In the genomic region with DNA sequence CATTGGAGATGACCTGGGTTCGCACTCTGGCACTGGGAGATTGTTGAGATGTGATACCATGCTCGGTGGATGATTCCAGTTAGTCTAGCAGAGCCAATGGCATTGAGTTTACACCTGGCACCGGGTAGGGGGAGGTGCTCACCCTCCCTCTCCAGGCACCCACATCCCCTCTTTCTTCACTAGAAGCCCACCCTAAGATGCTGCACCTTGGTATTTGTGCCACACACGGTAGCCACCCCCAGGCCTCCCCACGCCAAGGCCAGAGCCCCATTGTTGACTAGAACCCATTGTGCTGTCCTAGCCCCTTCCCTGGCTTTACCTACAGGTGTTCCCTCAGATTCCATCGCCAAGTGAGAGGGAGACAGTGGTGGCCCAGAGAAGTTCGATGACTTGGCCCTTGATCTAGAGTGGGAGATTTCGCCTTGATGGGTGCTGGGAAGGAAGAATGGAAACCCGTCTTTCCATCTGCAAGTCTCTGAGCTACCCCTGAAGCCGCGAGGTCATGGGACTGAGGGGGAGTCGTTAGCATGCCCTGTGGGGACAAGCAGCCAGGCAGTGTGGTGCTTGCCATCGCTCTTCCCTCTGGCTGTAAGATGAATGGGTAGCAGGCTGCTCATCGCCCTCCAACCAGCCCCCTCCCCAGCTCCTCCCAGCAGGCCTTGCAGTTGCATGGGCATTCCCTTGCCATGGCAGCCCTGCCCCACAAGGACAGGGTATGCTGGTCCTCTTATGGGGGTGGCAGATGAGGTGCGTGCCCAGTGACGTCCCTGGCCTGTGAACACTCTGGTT, we compare ENCODE assay signal across 16 cellular contexts. TPM values are rescaled to one million over a fixed set of nuclear protein-coding genes. Genes with fewer than 3 reads are reported as not detected.
DNase-seq lines count a peak whose midpoint lies in the region; ATAC-seq and TF ChIP-seq lines count a peak whose summit lies in the region.
"Had no signal": no experiment of that assay in that cellular context is flagged by ENCODE, and none has a peak within 500 bp of the region (broad histone marks: within the 10 kb centered on the region; RNA-seq: fewer than 3 reads in every experiment).

No MANE protein-coding gene starts in this region.

- TF ChIP-seq CTCF in vagina (IDR thresholded peaks at IDR 0.05) = no peak

- no peaks in the 10 kb centered on the region for H3K9me3 Mint-ChIP-seq in stimulated activated naive CD8-positive, alpha-beta T cell treated with anti-CD3 and anti-CD28 coated beads, Interleukin-15, Interleukin-2, amounts not matched to agents 100 ng/mL and 50 ng/mL, for 24 hours
- H3K9me3 Mint-ChIP-seq in activated T-helper 2 cell treated with anti-CD3 and anti-CD28 coated beads, Interferon-gamma antibody, Interleukin-2, Interleukin-4, amounts not matched to agents 10 μg/mL and 5 μg/mL and 100 μg/mL, durations not matched to agents 14 hours and 24 hours and 36 hours = no peaks in the 10 kb centered on the region
- no peaks in the 10 kb centered on the region for H3K9me3 Mint-ChIP-seq in immature natural killer cell

- H3K27me3 ChIP-seq in vagina = no peaks in the 10 kb centered on the region
- H3K27me3 ChIP-seq: SJCRH30, uterus had no signal

- H3K4me1 Mint-ChIP-seq in stimulated activated naive CD8-positive, alpha-beta T cell treated with anti-CD3 and anti-CD28 coated beads, Interleukin-15, Interleukin-2, amounts not matched to agents 100 ng/mL and 50 ng/mL, for 24 hours (ENCODE audit: low read depth) = peaks cover 96% of the 10 kb centered on the region
- peaks cover 61% of the 10 kb centered on the region for H3K4me1 Mint-ChIP-seq in activated T-helper 2 cell treated with anti-CD3 and anti-CD28 coated beads, Interferon-gamma antibody, Interleukin-2, Interleukin-4, amounts not matched to agents 10 μg/mL and 5 μg/mL and 100 μg/mL, durations not matched to agents 14 hours and 24 hours and 36 hours (ENCODE audit: low read depth)
- peaks cover 55 to 77% of the 10 kb centered on the region in 2 donors for H3K4me1 Mint-ChIP-seq in immature natural killer cell

- intact Hi-C loops in activated T-helper 2 cell treated with anti-CD3 and anti-CD28 coated beads, Interferon-gamma antibody, Interleukin-2, Interleukin-4, amounts not matched to agents 10 μg/mL and 5 μg/mL and 100 μg/mL, durations not matched to agents 14 hours and 24 hours and 36 hours (cut with micrococcal nuclease) = no loop called here
- intact Hi-C loops in vagina (cut with DNase I) = loop anchor here (5.0 kb wide), 1 partner anchor 290 kb away; no protein-coding TSS in a partner anchor

- ATAC-seq in stimulated activated naive CD8-positive, alpha-beta T cell treated with anti-CD3 and anti-CD28 coated beads, Interleukin-15, Interleukin-2, amounts not matched to agents 100 U/mL and 50 U/mL, for 24 hours = no peak
- ATAC-seq in GM21360 (IDR thresholded peaks at IDR 0.05; ENCODE audit: unreplicated experiment) = no peak

- H3K9me3 ChIP-seq in vagina = no peaks in the 10 kb centered on the region
- H3K9me3 ChIP-seq: SJCRH30, uterus had no signal

- no peak for DNase-seq in stimulated activated naive CD8-positive, alpha-beta T cell treated with anti-CD3 and anti-CD28 coated beads, Interleukin-15, Interleukin-2, amounts not matched to agents 100 U/mL and 50 U/mL, for 24 hours
- DNase-seq in activated T-helper 2 cell treated with anti-CD3 and anti-CD28 coated beads, Interferon-gamma antibody, Interleukin-2, Interleukin-4, amounts not matched to agents 10 μg/mL and 5 μg/mL and 100 μg/mL, durations not matched to agents 14 hours and 24 hours and 36 hours (ENCODE audit: low spot score) = no peak
- DNase-seq in immature natural killer cell = no peak
- DNase-seq in vagina (ENCODE audit: extremely low spot score in 2 of 2) = peak; percentile 81 to 93
- DNase-seq in NCI-H345 treated with DMSO at 0.1 percent for 48 hours (lab: John Stamatoyannopoulos, UW; ENCODE audit: unreplicated experiment) = no peak
- no peak for DNase-seq in erythroblast (lab: John Stamatoyannopoulos, UW)
- DNase-seq: amniotic stem cell; glutamatergic neuron; KG1; NCI-H226; occipital lobe; stimulated activated CD4-positive, alpha-beta T cell treated with anti-CD3 and anti-CD28 coated beads, Interleukin-4, amount 100 ng/mL, for 1 hour; uterus had no signal

- peak overlapping the region; percentile 10 for H3K4me3 Mint-ChIP-seq in stimulated activated naive CD8-positive, alpha-beta T cell treated with anti-CD3 and anti-CD28 coated beads, Interleukin-15, Interleukin-2, amounts not matched to agents 100 ng/mL and 50 ng/mL, for 24 hours
- H3K4me3 Mint-ChIP-seq in activated T-helper 2 cell treated with anti-CD3 and anti-CD28 coated beads, Interferon-gamma antibody, Interleukin-2, Interleukin-4, amounts not matched to agents 10 μg/mL and 5 μg/mL and 100 μg/mL, durations not matched to agents 14 hours and 24 hours and 36 hours (ENCODE audit: low read depth) = no peak overlapping the region
- no peak overlapping the region for H3K4me3 Mint-ChIP-seq in immature natural killer cell

- peaks cover 99% of the 10 kb centered on the region for H3K36me3 Mint-ChIP-seq in stimulated activated naive CD8-positive, alpha-beta T cell treated with anti-CD3 and anti-CD28 coated beads, Interleukin-15, Interleukin-2, amounts not matched to agents 100 ng/mL and 50 ng/mL, for 24 hours (ENCODE audit: low read depth)
- peaks cover 97% of the 10 kb centered on the region for H3K36me3 Mint-ChIP-seq in activated T-helper 2 cell treated with anti-CD3 and anti-CD28 coated beads, Interferon-gamma antibody, Interleukin-2, Interleukin-4, amounts not matched to agents 10 μg/mL and 5 μg/mL and 100 μg/mL, durations not matched to agents 14 hours and 24 hours and 36 hours (ENCODE audit: low read depth)
- peaks cover 11 to 69% (median 11%) of the 10 kb centered on the region in 3 donors for H3K36me3 Mint-ChIP-seq in immature natural killer cell

- no peak for TF ChIP-seq POLR2A in vagina (IDR thresholded peaks at IDR 0.05)
- TF ChIP-seq POLR2A in erythroblast (IDR thresholded peaks at IDR 0.05; ENCODE audit: low read length) = no peak

- H3K27me3 Mint-ChIP-seq in stimulated activated naive CD8-positive, alpha-beta T cell treated with anti-CD3 and anti-CD28 coated beads, Interleukin-15, Interleukin-2, amounts not matched to agents 100 ng/mL and 50 ng/mL, for 24 hours = no peaks in the 10 kb centered on the region
- H3K27me3 Mint-ChIP-seq in activated T-helper 2 cell treated with anti-CD3 and anti-CD28 coated beads, Interferon-gamma antibody, Interleukin-2, Interleukin-4, amounts not matched to agents 10 μg/mL and 5 μg/mL and 100 μg/mL, durations not matched to agents 14 hours and 24 hours and 36 hours (ENCODE audit: low read depth) = no peaks in the 10 kb centered on the region
- peaks cover 0 to 6% (median 2%) of the 10 kb centered on the region in 3 donors for H3K27me3 Mint-ChIP-seq in immature natural killer cell (ENCODE audit: low read depth in 3 of 3)

- H3K27ac Mint-ChIP-seq in stimulated activated naive CD8-positive, alpha-beta T cell treated with anti-CD3 and anti-CD28 coated beads, Interleukin-15, Interleukin-2, amounts not matched to agents 100 ng/mL and 50 ng/mL, for 24 hours = peak overlapping the region; percentile 45
- H3K27ac Mint-ChIP-seq in activated T-helper 2 cell treated with anti-CD3 and anti-CD28 coated beads, Interferon-gamma antibody, Interleukin-2, Interleukin-4, amounts not matched to agents 10 μg/mL and 5 μg/mL and 100 μg/mL, durations not matched to agents 14 hours and 24 hours and 36 hours = peak overlapping the region; percentile 56
- peak overlapping the region in 5 of 6 donors; percentile 5 to 42 (median 17) for H3K27ac Mint-ChIP-seq in immature natural killer cell

- peaks cover 0 to 26% of the 10 kb centered on the region in 2 donors for H3K36me3 ChIP-seq in vagina
- H3K36me3 ChIP-seq: uterus had no signal

- peak overlapping the region; percentile 48 for H3K27ac ChIP-seq in vagina
- H3K27ac ChIP-seq: SJCRH30 had no signal

- peaks cover 83% of the 10 kb centered on the region for H3K4me1 ChIP-seq in vagina

- no peak overlapping the region for H3K4me3 ChIP-seq in vagina
- H3K4me3 ChIP-seq: SJCRH30, uterus had no signal

RNA-seq across cellular contexts. Expression of gene CCND2, which starts 8.7 kb away (rescaled TPM):
- 557 and 561 TPM in 2 replicates for total RNA-seq in activated T-helper 2 cell treated with anti-CD3 and anti-CD28 coated beads, Interferon-gamma antibody, Interleukin-2, Interleukin-4, amounts not matched to agents 10 μg/mL and 5 μg/mL and 100 μg/mL, durations not matched to agents 14 hours and 24 hours and 36 hours
- 10 to 100 TPM; 47.5 to 83.3 (median 71.4) TPM for polyA plus RNA-seq in immature natural killer cell
- total RNA-seq in vagina = 57.5 TPM

RNA-seq across cellular contexts. Expression of gene TIGAR, which starts 38.7 kb away (rescaled TPM):
- total RNA-seq in activated T-helper 2 cell treated with anti-CD3 and anti-CD28 coated beads, Interferon-gamma antibody, Interleukin-2, Interleukin-4, amounts not matched to agents 10 μg/mL and 5 μg/mL and 100 μg/mL, durations not matched to agents 14 hours and 24 hours and 36 hours = 8.7 and 9.5 TPM in 2 replicates
- polyA plus RNA-seq in immature natural killer cell = 1 to 10 TPM; 2.1 to 8.9 (median 4.3) TPM
- total RNA-seq in vagina = 0.98 TPM

Comparison
In these comparisons a context has a peak if more than half of its experiments do, and no peak if none do; other contexts are left out.
1. DNase-seq: peak in vagina (2 of 2); none in stimulated activated naive CD8-positive, alpha-beta T cell treated with anti-CD3 and anti-CD28 coated beads, Interleukin-15, Interleukin-2, amounts not matched to agents 100 U/mL and 50 U/mL, for 24 hours (single experiment), activated T-helper 2 cell treated with anti-CD3 and anti-CD28 coated beads, Interferon-gamma antibody, Interleukin-2, Interleukin-4, amounts not matched to agents 10 μg/mL and 5 μg/mL and 100 μg/mL, durations not matched to agents 14 hours and 24 hours and 36 hours (single experiment), immature natural killer cell (0 of 3), NCI-H345 treated with DMSO at 0.1 percent for 48 hours (single experiment) and erythroblast (0 of 2).
2. Peak in every context shown above with its lines, with median percentiles within 50 percentile points of each other: H3K27ac Mint-ChIP-seq.